Comparison of ENCODE assay signal across 10 cellular contexts in genomic region chr2:101704816-101705565, GRCh38. TPM values are rescaled to one million over a fixed set of nuclear protein-coding genes. Genes with fewer than 3 reads are reported as not detected.
DNase-seq lines count a peak whose midpoint lies in the region; ATAC-seq and TF ChIP-seq lines count a peak whose summit lies in the region.
"Had no signal": no experiment of that assay in that cellular context is flagged by ENCODE, and none has a peak within 500 bp of the region (broad histone marks: within the 10 kb centered on the region; RNA-seq: fewer than 3 reads in every experiment).

No MANE protein-coding gene starts in this region.

- intact Hi-C loops in left ventricle myocardium inferior (cut with micrococcal nuclease) = loop anchor here (5.0 kb wide), 1 partner anchor 122 kb away; no protein-coding TSS in a partner anchor
- intact Hi-C loops in Right ventricle myocardium superior (cut with DNase I) = no loop called here
- intact Hi-C loops in vagina (cut with DNase I) = no loop called here

- H3K36me3 ChIP-seq in left ventricle myocardium inferior (no peaks in the 10 kb centered on the region), vagina (no peaks in the 10 kb centered on the region)

- peak overlapping the region; percentile 95 for H3K27ac Mint-ChIP-seq in activated naive CD8-positive, alpha-beta T cell treated with anti-CD3 and anti-CD28 coated beads, Interleukin-2, amount 10 ng/mL, durations not matched to agents 7 days and 5 days
- H3K27ac Mint-ChIP-seq in memory B cell = peak overlapping the region; percentile 78

- no peaks in the 10 kb centered on the region for H3K27me3 Mint-ChIP-seq in activated naive CD8-positive, alpha-beta T cell treated with anti-CD3 and anti-CD28 coated beads, Interleukin-2, amount 10 ng/mL, durations not matched to agents 7 days and 5 days
- no peaks in the 10 kb centered on the region for H3K27me3 Mint-ChIP-seq in memory B cell

- peaks cover 57% of the 10 kb centered on the region for H3K4me1 Mint-ChIP-seq in activated naive CD8-positive, alpha-beta T cell treated with anti-CD3 and anti-CD28 coated beads, Interleukin-2, amount 10 ng/mL, durations not matched to agents 7 days and 5 days
- peaks cover 53% of the 10 kb centered on the region for H3K4me1 Mint-ChIP-seq in memory B cell

- TF ChIP-seq CTCF in left ventricle myocardium inferior (IDR thresholded peaks at IDR 0.05; ENCODE audit: borderline replicate concordance) = no peak
- no peak for TF ChIP-seq CTCF in vagina (IDR thresholded peaks at IDR 0.05)

- no peak for ATAC-seq in Right ventricle myocardium superior (ENCODE audit: poor library complexity)
- no peak for ATAC-seq in activated naive CD8-positive, alpha-beta T cell treated with anti-CD3 and anti-CD28 coated beads, Interleukin-2, amount 10 ng/mL, durations not matched to agents 7 days and 5 days (ENCODE audit: low read depth)
- ATAC-seq in memory B cell (ENCODE audit: low read depth) = no peak
- no peak for ATAC-seq in GM18505 (IDR thresholded peaks at IDR 0.05; ENCODE audit: unreplicated experiment)
- ATAC-seq in HG03039 (IDR thresholded peaks at IDR 0.05; ENCODE audit: unreplicated experiment) = no peak

- H3K4me3 ChIP-seq in left ventricle myocardium inferior (no peak overlapping the region), vagina (no peak overlapping the region)
- H3K4me3 ChIP-seq: coronary artery had no signal

- DNase-seq in left ventricle myocardium inferior (no peak), Right ventricle myocardium superior (no peak), memory B cell (ENCODE audit: low spot score in 2 of 2) (no peak), vagina (ENCODE audit: extremely low spot score in 2 of 2) (no peak), NCI-H345 (lab: John Stamatoyannopoulos, UW) (no peak)
- no peak for DNase-seq in activated naive CD8-positive, alpha-beta T cell treated with anti-CD3 and anti-CD28 coated beads, Interleukin-2, amount 10 ng/mL, durations not matched to agents 7 days and 5 days
- DNase-seq: NCI-H524 had no signal

- H3K4me3 Mint-ChIP-seq in activated naive CD8-positive, alpha-beta T cell treated with anti-CD3 and anti-CD28 coated beads, Interleukin-2, amount 10 ng/mL, durations not matched to agents 7 days and 5 days = peak overlapping the region; percentile 88
- H3K4me3 Mint-ChIP-seq in memory B cell = peak overlapping the region; percentile 60

- H3K27me3 ChIP-seq in left ventricle myocardium inferior (ENCODE audit: low read depth) (no peaks in the 10 kb centered on the region), vagina (no peaks in the 10 kb centered on the region)

- POLR2A ChIA-PET in activated naive CD8-positive, alpha-beta T cell treated with anti-CD3 and anti-CD28 coated beads, Interleukin-2, amount 10 ng/mL, durations not matched to agents 7 days and 5 days (lab: Charles Lee) = interaction anchor here (0.6 to 1.9 kb wide), 6 partner anchors 8 to 230 kb away, joined by 3 to 7 read pairs (median 4); partner anchors contain the start of gene RFX8

- TF ChIP-seq POLR2A in vagina (IDR thresholded peaks at IDR 0.05) = no peak
- TF ChIP-seq POLR2A in GM18505 (IDR thresholded peaks at IDR 0.05; ENCODE audit: borderline replicate concordance, extremely low read depth, insufficient read depth, insufficient read length) = no peak

- peak overlapping the region; percentile 56 for H3K27ac ChIP-seq in left ventricle myocardium inferior (replicated peaks)
- peak overlapping the region; percentile 78 for H3K27ac ChIP-seq in vagina

- H3K4me1 ChIP-seq in left ventricle myocardium inferior = peaks cover 98% of the 10 kb centered on the region
- peaks cover 80% of the 10 kb centered on the region for H3K4me1 ChIP-seq in vagina

- peaks cover 35% of the 10 kb centered on the region for H3K36me3 Mint-ChIP-seq in activated naive CD8-positive, alpha-beta T cell treated with anti-CD3 and anti-CD28 coated beads, Interleukin-2, amount 10 ng/mL, durations not matched to agents 7 days and 5 days
- H3K36me3 Mint-ChIP-seq in memory B cell = peaks cover 24% of the 10 kb centered on the region

- H3K9me3 ChIP-seq in left ventricle myocardium inferior (replicated peaks) (no peaks in the 10 kb centered on the region), vagina (no peaks in the 10 kb centered on the region)

- H3K9me3 Mint-ChIP-seq in activated naive CD8-positive, alpha-beta T cell treated with anti-CD3 and anti-CD28 coated beads, Interleukin-2, amount 10 ng/mL, durations not matched to agents 7 days and 5 days = no peaks in the 10 kb centered on the region
- H3K9me3 Mint-ChIP-seq in memory B cell = no peaks in the 10 kb centered on the region

RNA-seq across cellular contexts. Expression of gene MAP4K4, which starts 7.5 kb away (rescaled TPM):
- total RNA-seq in left ventricle myocardium inferior (102 TPM), Right ventricle myocardium superior (76.9 TPM), vagina (75.9 TPM)
- total RNA-seq in activated naive CD8-positive, alpha-beta T cell treated with anti-CD3 and anti-CD28 coated beads, Interleukin-2, amount 10 ng/mL, durations not matched to agents 7 days and 5 days = 10 to 100 TPM; 79.8 to 84.5 TPM
